Comparison of ENCODE assay signal across 1 cellular context in the genomic region with DNA sequence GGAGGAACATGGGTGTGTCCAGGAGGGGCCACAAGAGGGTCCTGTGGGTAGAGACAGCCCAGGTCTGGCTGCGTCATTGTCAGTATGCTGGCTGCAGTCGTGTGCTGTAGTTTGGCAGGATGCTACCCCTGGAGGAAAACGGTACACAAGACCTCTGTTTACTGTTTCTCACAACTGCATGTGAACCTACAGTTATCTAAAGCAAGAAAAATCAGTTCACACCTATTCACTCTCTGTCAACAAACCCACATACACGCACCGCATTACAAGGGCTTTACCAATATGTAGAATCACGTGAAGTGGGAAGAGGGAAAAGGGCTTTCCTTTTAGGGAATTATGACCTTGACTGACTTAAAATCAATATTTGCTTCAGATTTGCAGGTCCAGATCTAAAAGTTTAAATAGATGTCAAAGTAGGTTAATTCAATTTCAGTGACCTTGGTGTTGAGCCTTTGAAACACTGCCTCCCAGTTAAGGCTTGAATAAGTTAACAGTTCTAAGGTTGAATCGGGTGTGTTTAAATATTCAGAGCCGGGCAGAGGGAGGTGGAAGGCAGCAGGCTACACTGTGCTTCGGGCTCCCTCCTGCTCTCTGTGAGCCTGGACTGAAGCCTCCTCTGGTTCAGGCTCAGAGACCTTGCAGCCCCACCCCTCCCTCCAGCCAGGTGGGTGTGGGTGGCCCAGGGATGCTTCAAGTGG.
TF ChIP-seq lines count a peak whose summit lies in the region.

No MANE protein-coding gene starts in this region.

TF ChIP-seq in HepG2, 621 proteins besides CTCF, POLR2A, EP300 and RAD21 (continued from another document and continues in another):
- TF ChIP-seq, protein P1, sequence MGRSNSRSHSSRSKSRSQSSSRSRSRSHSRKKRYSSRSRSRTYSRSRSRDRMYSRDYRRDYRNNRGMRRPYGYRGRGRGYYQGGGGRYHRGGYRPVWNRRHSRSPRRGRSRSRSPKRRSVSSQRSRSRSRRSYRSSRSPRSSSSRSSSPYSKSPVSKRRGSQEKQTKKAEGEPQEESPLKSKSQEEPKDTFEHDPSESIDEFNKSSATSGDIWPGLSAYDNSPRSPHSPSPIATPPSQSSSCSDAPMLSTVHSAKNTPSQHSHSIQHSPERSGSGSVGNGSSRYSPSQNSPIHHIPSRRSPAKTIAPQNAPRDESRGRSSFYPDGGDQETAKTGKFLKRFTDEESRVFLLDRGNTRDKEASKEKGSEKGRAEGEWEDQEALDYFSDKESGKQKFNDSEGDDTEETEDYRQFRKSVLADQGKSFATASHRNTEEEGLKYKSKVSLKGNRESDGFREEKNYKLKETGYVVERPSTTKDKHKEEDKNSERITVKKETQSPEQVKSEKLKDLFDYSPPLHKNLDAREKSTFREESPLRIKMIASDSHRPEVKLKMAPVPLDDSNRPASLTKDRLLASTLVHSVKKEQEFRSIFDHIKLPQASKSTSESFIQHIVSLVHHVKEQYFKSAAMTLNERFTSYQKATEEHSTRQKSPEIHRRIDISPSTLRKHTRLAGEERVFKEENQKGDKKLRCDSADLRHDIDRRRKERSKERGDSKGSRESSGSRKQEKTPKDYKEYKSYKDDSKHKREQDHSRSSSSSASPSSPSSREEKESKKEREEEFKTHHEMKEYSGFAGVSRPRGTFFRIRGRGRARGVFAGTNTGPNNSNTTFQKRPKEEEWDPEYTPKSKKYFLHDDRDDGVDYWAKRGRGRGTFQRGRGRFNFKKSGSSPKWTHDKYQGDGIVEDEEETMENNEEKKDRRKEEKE (IDR thresholded peaks at IDR 0.05) = no peak
- TF ChIP-seq, protein P2, sequence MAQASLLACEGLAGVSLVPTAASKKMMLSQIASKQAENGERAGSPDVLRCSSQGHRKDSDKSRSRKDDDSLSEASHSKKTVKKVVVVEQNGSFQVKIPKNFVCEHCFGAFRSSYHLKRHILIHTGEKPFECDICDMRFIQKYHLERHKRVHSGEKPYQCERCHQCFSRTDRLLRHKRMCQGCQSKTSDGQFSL (CRISPR knock-in tag; IDR thresholded peaks at IDR 0.05) = no peak
- TF ChIP-seq ZNF674 (CRISPR knock-in tag; IDR thresholded peaks at IDR 0.05; ENCODE audit: low read depth) (no peak), ZNF256 (CRISPR knock-in tag; conservative IDR thresholded peaks at IDR 0.05) (no peak), DNMT1 (CRISPR knock-in tag; IDR thresholded peaks at IDR 0.05) (no peak), RXRA (CRISPR knock-in tag; IDR thresholded peaks at IDR 0.05) (peak; percentile 40; the same call in 1 of the 2 replicates), ZNF839 (CRISPR knock-in tag; IDR thresholded peaks at IDR 0.05; ENCODE audit: borderline replicate concordance) (no peak), HMGA1 (CRISPR knock-in tag; conservative IDR thresholded peaks at IDR 0.05) (no peak), SMAD1 (CRISPR knock-in tag; IDR thresholded peaks at IDR 0.05; ENCODE audit: borderline replicate concordance, low read depth) (no peak), ZNF337 (CRISPR knock-in tag; IDR thresholded peaks at IDR 0.05; ENCODE audit: borderline replicate concordance, low read depth) (no peak), CC2D1A (CRISPR knock-in tag; IDR thresholded peaks at IDR 0.05) (no peak), ZNF235 (CRISPR knock-in tag; IDR thresholded peaks at IDR 0.05; ENCODE audit: borderline replicate concordance) (0 out of 2 replicates have a peak, but pooled peaks have one; percentile 33), ZSCAN31 (CRISPR knock-in tag; IDR thresholded peaks at IDR 0.05; ENCODE audit: low read depth) (no peak), YY1 (IDR thresholded peaks at IDR 0.05; ENCODE audit: insufficient read depth, insufficient replicate concordance, low read depth, low read length) (no peak), MZF1 (CRISPR knock-in tag; IDR thresholded peaks at IDR 0.05; ENCODE audit: borderline replicate concordance) (no peak), BRD4 (CRISPR knock-in tag; IDR thresholded peaks at IDR 0.05) (no peak), ZBTB20 (CRISPR knock-in tag; IDR thresholded peaks at IDR 0.05; ENCODE audit: borderline replicate concordance, low read depth) (peak; percentile 69; the same call in 1 of the 2 replicates), SYNCRIP (IDR thresholded peaks at IDR 0.05; ENCODE audit: insufficient read depth, low read depth, low read length) (no peak), RBM39 (IDR thresholded peaks at IDR 0.05; ENCODE audit: low read depth, low read length, poor library complexity, severe bottlenecking) (no peak), TCF7L2 (IDR thresholded peaks at IDR 0.05; ENCODE audit: low read depth, low read length) (peak; percentile 24; the same call in 1 of the 2 replicates), LCORL (IDR thresholded peaks at IDR 0.05) (no peak), LCORL (CRISPR knock-in tag; IDR thresholded peaks at IDR 0.05) (peak; percentile 84), KLF16 (CRISPR knock-in tag; IDR thresholded peaks at IDR 0.05) (peak in 1 of 2 experiments; percentile 81; a peak in 2 of 4 replicates), PCBP1 (IDR thresholded peaks at IDR 0.05; ENCODE audit: borderline replicate concordance, low read depth, low read length) (no peak), KDM6A (CRISPR knock-in tag; IDR thresholded peaks at IDR 0.05; ENCODE audit: low read depth) (peak; percentile 34; the same call in 1 of the 2 replicates), ZNF501 (CRISPR knock-in tag; IDR thresholded peaks at IDR 0.05) (no peak), SIN3A (IDR thresholded peaks at IDR 0.05; ENCODE audit: borderline replicate concordance, low read depth, low read length) (peak; percentile 70), ZBTB7A (CRISPR knock-in tag; IDR thresholded peaks at IDR 0.05) (peak; percentile 71)
- TF ChIP-seq, protein P3, sequence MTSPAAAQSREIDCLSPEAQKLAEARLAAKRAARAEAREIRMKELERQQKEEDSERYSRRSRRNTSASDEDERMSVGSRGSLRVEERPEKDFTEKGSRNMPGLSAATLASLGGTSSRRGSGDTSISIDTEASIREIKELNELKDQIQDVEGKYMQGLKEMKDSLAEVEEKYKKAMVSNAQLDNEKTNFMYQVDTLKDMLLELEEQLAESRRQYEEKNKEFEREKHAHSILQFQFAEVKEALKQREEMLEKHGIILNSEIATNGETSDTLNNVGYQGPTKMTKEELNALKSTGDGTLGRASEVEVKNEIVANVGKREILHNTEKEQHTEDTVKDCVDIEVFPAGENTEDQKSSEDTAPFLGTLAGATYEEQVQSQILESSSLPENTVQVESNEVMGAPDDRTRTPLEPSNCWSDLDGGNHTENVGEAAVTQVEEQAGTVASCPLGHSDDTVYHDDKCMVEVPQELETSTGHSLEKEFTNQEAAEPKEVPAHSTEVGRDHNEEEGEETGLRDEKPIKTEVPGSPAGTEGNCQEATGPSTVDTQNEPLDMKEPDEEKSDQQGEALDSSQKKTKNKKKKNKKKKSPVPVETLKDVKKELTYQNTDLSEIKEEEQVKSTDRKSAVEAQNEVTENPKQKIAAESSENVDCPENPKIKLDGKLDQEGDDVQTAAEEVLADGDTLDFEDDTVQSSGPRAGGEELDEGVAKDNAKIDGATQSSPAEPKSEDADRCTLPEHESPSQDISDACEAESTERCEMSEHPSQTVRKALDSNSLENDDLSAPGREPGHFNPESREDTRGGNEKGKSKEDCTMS (CRISPR knock-in tag; conservative IDR thresholded peaks at IDR 0.05) = no peak
- TF ChIP-seq, protein P4, sequence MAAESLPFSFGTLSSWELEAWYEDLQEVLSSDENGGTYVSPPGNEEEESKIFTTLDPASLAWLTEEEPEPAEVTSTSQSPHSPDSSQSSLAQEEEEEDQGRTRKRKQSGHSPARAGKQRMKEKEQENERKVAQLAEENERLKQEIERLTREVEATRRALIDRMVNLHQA (CRISPR knock-in tag; IDR thresholded peaks at IDR 0.05) = no peak
- TF ChIP-seq, protein P5, sequence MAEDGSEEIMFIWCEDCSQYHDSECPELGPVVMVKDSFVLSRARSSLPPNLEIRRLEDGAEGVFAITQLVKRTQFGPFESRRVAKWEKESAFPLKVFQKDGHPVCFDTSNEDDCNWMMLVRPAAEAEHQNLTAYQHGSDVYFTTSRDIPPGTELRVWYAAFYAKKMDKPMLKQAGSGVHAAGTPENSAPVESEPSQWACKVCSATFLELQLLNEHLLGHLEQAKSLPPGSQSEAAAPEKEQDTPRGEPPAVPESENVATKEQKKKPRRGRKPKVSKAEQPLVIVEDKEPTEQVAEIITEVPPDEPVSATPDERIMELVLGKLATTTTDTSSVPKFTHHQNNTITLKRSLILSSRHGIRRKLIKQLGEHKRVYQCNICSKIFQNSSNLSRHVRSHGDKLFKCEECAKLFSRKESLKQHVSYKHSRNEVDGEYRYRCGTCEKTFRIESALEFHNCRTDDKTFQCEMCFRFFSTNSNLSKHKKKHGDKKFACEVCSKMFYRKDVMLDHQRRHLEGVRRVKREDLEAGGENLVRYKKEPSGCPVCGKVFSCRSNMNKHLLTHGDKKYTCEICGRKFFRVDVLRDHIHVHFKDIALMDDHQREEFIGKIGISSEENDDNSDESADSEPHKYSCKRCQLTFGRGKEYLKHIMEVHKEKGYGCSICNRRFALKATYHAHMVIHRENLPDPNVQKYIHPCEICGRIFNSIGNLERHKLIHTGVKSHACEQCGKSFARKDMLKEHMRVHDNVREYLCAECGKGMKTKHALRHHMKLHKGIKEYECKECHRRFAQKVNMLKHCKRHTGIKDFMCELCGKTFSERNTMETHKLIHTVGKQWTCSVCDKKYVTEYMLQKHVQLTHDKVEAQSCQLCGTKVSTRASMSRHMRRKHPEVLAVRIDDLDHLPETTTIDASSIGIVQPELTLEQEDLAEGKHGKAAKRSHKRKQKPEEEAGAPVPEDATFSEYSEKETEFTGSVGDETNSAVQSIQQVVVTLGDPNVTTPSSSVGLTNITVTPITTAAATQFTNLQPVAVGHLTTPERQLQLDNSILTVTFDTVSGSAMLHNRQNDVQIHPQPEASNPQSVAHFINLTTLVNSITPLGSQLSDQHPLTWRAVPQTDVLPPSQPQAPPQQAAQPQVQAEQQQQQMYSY (CRISPR knock-in tag; IDR thresholded peaks at IDR 0.05) = no peak
- TF ChIP-seq, protein P6, sequence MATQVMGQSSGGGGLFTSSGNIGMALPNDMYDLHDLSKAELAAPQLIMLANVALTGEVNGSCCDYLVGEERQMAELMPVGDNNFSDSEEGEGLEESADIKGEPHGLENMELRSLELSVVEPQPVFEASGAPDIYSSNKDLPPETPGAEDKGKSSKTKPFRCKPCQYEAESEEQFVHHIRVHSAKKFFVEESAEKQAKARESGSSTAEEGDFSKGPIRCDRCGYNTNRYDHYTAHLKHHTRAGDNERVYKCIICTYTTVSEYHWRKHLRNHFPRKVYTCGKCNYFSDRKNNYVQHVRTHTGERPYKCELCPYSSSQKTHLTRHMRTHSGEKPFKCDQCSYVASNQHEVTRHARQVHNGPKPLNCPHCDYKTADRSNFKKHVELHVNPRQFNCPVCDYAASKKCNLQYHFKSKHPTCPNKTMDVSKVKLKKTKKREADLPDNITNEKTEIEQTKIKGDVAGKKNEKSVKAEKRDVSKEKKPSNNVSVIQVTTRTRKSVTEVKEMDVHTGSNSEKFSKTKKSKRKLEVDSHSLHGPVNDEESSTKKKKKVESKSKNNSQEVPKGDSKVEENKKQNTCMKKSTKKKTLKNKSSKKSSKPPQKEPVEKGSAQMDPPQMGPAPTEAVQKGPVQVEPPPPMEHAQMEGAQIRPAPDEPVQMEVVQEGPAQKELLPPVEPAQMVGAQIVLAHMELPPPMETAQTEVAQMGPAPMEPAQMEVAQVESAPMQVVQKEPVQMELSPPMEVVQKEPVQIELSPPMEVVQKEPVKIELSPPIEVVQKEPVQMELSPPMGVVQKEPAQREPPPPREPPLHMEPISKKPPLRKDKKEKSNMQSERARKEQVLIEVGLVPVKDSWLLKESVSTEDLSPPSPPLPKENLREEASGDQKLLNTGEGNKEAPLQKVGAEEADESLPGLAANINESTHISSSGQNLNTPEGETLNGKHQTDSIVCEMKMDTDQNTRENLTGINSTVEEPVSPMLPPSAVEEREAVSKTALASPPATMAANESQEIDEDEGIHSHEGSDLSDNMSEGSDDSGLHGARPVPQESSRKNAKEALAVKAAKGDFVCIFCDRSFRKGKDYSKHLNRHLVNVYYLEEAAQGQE (IDR thresholded peaks at IDR 0.05; ENCODE audit: borderline replicate concordance in 1 of 2, low read depth in 1 of 2, low read length in 2 of 2) = no peak
- TF ChIP-seq, protein P7, sequence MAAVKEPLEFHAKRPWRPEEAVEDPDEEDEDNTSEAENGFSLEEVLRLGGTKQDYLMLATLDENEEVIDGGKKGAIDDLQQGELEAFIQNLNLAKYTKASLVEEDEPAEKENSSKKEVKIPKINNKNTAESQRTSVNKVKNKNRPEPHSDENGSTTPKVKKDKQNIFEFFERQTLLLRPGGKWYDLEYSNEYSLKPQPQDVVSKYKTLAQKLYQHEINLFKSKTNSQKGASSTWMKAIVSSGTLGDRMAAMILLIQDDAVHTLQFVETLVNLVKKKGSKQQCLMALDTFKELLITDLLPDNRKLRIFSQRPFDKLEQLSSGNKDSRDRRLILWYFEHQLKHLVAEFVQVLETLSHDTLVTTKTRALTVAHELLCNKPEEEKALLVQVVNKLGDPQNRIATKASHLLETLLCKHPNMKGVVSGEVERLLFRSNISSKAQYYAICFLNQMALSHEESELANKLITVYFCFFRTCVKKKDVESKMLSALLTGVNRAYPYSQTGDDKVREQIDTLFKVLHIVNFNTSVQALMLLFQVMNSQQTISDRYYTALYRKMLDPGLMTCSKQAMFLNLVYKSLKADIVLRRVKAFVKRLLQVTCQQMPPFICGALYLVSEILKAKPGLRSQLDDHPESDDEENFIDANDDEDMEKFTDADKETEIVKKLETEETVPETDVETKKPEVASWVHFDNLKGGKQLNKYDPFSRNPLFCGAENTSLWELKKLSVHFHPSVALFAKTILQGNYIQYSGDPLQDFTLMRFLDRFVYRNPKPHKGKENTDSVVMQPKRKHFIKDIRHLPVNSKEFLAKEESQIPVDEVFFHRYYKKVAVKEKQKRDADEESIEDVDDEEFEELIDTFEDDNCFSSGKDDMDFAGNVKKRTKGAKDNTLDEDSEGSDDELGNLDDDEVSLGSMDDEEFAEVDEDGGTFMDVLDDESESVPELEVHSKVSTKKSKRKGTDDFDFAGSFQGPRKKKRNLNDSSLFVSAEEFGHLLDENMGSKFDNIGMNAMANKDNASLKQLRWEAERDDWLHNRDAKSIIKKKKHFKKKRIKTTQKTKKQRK (IDR thresholded peaks at IDR 0.05; ENCODE audit: low read length) = no peak
- TF ChIP-seq, protein P8, sequence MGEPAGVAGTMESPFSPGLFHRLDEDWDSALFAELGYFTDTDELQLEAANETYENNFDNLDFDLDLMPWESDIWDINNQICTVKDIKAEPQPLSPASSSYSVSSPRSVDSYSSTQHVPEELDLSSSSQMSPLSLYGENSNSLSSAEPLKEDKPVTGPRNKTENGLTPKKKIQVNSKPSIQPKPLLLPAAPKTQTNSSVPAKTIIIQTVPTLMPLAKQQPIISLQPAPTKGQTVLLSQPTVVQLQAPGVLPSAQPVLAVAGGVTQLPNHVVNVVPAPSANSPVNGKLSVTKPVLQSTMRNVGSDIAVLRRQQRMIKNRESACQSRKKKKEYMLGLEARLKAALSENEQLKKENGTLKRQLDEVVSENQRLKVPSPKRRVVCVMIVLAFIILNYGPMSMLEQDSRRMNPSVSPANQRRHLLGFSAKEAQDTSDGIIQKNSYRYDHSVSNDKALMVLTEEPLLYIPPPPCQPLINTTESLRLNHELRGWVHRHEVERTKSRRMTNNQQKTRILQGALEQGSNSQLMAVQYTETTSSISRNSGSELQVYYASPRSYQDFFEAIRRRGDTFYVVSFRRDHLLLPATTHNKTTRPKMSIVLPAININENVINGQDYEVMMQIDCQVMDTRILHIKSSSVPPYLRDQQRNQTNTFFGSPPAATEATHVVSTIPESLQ (CRISPR knock-in tag; conservative IDR thresholded peaks at IDR 0.05) = no peak
